Comparison of ENCODE assay signal across 26 cellular contexts in genomic region chr12:93712204-93712603, GRCh38. TPM values are rescaled to one million over a fixed set of nuclear protein-coding genes. Genes with fewer than 3 reads are reported as not detected.
DNase-seq lines count a peak whose midpoint lies in the region; ATAC-seq, FAIRE-seq and TF ChIP-seq lines count a peak whose summit lies in the region.
"Had no signal": no experiment of that assay in that cellular context is flagged by ENCODE, and none has a peak within 500 bp of the region (broad histone marks: within the 10 kb centered on the region; RNA-seq: fewer than 3 reads in every experiment).

No MANE protein-coding gene starts in this region.

- no peaks in the 10 kb centered on the region for H3K4me1 Mint-ChIP-seq in activated T-cell treated with anti-CD3 and anti-CD28 coated beads, Interleukin-2, amount 50 U/mL, for 72 hours (ENCODE audit: low read depth)
- peaks cover 4% of the 10 kb centered on the region for H3K4me1 Mint-ChIP-seq in activated T-cell treated with anti-CD3 and anti-CD28 coated beads, Interleukin-2, amount 50 U/mL, for 24 hours (ENCODE audit: low read depth)
- H3K4me1 Mint-ChIP-seq in osteocyte (ENCODE audit: unreplicated experiment), result no peaks in the 10 kb centered on the region
- H3K4me1 Mint-ChIP-seq: B cell had no signal

- peaks cover 8 to 11% of the 10 kb centered on the region in 2 donors for H3K9me3 Mint-ChIP-seq in activated T-cell treated with anti-CD3 and anti-CD28 coated beads, Interleukin-2, amount 50 U/mL, for 72 hours
- peaks cover 19% of the 10 kb centered on the region for H3K9me3 Mint-ChIP-seq in activated T-cell treated with anti-CD3 and anti-CD28 coated beads, Interleukin-2, amount 50 U/mL, for 24 hours
- peaks cover 22% of the 10 kb centered on the region for H3K9me3 Mint-ChIP-seq in osteocyte (ENCODE audit: unreplicated experiment)

- BruUV-seq in PC-9 (replicated peaks; lab: Mats Ljungman, UMichigan), result no TSS peak

- H3K27me3 ChIP-seq in bronchial epithelial cell (ENCODE audit: control insufficient read depth, insufficient read depth, low read length), result no peaks in the 10 kb centered on the region
- no peaks in the 10 kb centered on the region for H3K27me3 ChIP-seq in right lobe of liver
- H3K27me3 ChIP-seq in thoracic aorta (replicated peaks; ENCODE audit: insufficient read depth), result no peaks in the 10 kb centered on the region
- H3K27me3 ChIP-seq in PC-9 (ENCODE audit: insufficient read depth, low read depth), result no peaks in the 10 kb centered on the region
- H3K27me3 ChIP-seq: ovary, stomach had no signal

- H3K4me2 ChIP-seq in PC-9, result no peak overlapping the region
- H3K4me2 ChIP-seq: KMS-11 had no signal

- no peaks in the 10 kb centered on the region for H3K27me3 Mint-ChIP-seq in activated T-cell treated with anti-CD3 and anti-CD28 coated beads, Interleukin-2, amount 50 U/mL, for 72 hours (ENCODE audit: low read depth)
- H3K27me3 Mint-ChIP-seq in activated T-cell treated with anti-CD3 and anti-CD28 coated beads, Interleukin-2, amount 50 U/mL, for 24 hours, result no peaks in the 10 kb centered on the region
- H3K27me3 Mint-ChIP-seq in osteocyte (ENCODE audit: unreplicated experiment), result no peaks in the 10 kb centered on the region
- H3K27me3 Mint-ChIP-seq: activated CD4-positive, alpha-beta T cell treated with anti-CD3 and anti-CD28 coated beads for 36 hours; B cell; dendritic cell treated with granulocyte-macrophage colony-stimulating factor and Interleukin-4, amounts not matched to agents 40 ng/mL and 50 ng/mL, for 4 days; natural killer cell treated with Interleukin-12 subunit alpha and Interleukin-12 subunit beta and Interleukin-15 and Interleukin-18, amount 100 ng/mL, for 72 hours had no signal

- no peak overlapping the region for H3K4me3 ChIP-seq in bronchial epithelial cell (ENCODE audit: low read depth, low read length)
- no peak overlapping the region for H3K4me3 ChIP-seq in right lobe of liver
- H3K4me3 ChIP-seq in thoracic aorta, result no peak overlapping the region
- H3K4me3 ChIP-seq in PC-9, result no peak overlapping the region
- H3K4me3 ChIP-seq: ovary, stomach had no signal

- H3K36me3 ChIP-seq in bronchial epithelial cell (ENCODE audit: control insufficient read depth, insufficient read depth, low read length), result no peaks in the 10 kb centered on the region
- H3K36me3 ChIP-seq in right lobe of liver, result no peaks in the 10 kb centered on the region
- H3K36me3 ChIP-seq in thoracic aorta, result no peaks in the 10 kb centered on the region
- H3K36me3 ChIP-seq in PC-9 (ENCODE audit: low read depth), result no peaks in the 10 kb centered on the region
- H3K36me3 ChIP-seq: ovary, stomach had no signal

- TF ChIP-seq CTCF in bronchial epithelial cell (IDR thresholded peaks at IDR 0.05; ENCODE audit: insufficient read depth, low read length, severe bottlenecking) (no peak), right lobe of liver (IDR thresholded peaks at IDR 0.05) (no peak), thoracic aorta (IDR thresholded peaks at IDR 0.05) (no peak), osteocyte (IDR thresholded peaks at IDR 0.05) (no peak), PC-9 (conservative IDR thresholded peaks at IDR 0.05) (no peak)

- no peaks in the 10 kb centered on the region for H4K20me1 ChIP-seq in PC-9 (ENCODE audit: insufficient read depth)

- H3K4me3 Mint-ChIP-seq in activated T-cell treated with anti-CD3 and anti-CD28 coated beads, Interleukin-2, amount 50 U/mL, for 72 hours, result no peak overlapping the region
- H3K4me3 Mint-ChIP-seq in activated T-cell treated with anti-CD3 and anti-CD28 coated beads, Interleukin-2, amount 50 U/mL, for 24 hours, result no peak overlapping the region
- no peak overlapping the region for H3K4me3 Mint-ChIP-seq in osteocyte (ENCODE audit: unreplicated experiment)
- H3K4me3 Mint-ChIP-seq: activated CD4-positive, alpha-beta T cell treated with anti-CD3 and anti-CD28 coated beads for 36 hours; B cell; dendritic cell treated with granulocyte-macrophage colony-stimulating factor and Interleukin-4, amounts not matched to agents 40 ng/mL and 50 ng/mL, for 4 days; natural killer cell treated with Interleukin-12 subunit alpha and Interleukin-12 subunit beta and Interleukin-15 and Interleukin-18, amount 100 ng/mL, for 72 hours had no signal

- no peaks in the 10 kb centered on the region for H3F3A ChIP-seq in PC-9 (ENCODE audit: insufficient read depth, low read depth)

- H3K27ac ChIP-seq in right lobe of liver (peak overlapping the region in 1 of 3 donors; percentile 18), thoracic aorta (peak overlapping the region; percentile 71 to 80), PC-9 (no peak overlapping the region)
- H3K27ac ChIP-seq: KMS-11, ovary had no signal

- POLR2A ChIA-PET in PC-9 (lab: Charles Lee; ENCODE audit: unreplicated experiment), result no interaction called here

- H2AFZ ChIP-seq in PC-9, result no peak overlapping the region

- no peaks in the 10 kb centered on the region for H3K79me2 ChIP-seq in PC-9 (ENCODE audit: low read depth)

- no peaks in the 10 kb centered on the region for H3K9me3 ChIP-seq in right lobe of liver
- peaks cover 11% of the 10 kb centered on the region for H3K9me3 ChIP-seq in thoracic aorta
- peaks cover 5% of the 10 kb centered on the region; the same call in 1 of the 2 replicates for H3K9me3 ChIP-seq in PC-9 (ENCODE audit: insufficient read depth, low read depth)
- H3K9me3 ChIP-seq: ovary had no signal

- ATAC-seq in activated T-cell treated with anti-CD3 and anti-CD28 coated beads, Interleukin-2, amount 50 U/mL, for 72 hours (replicated peaks in 1 of 2), result no peak
- peak; percentile 44 to 81 (median 74) for ATAC-seq in right lobe of liver
- ATAC-seq in thoracic aorta (ENCODE audit: insufficient number of reproducible peaks, low FRiP score, low read depth), result no peak
- ATAC-seq in GM18519 (IDR thresholded peaks at IDR 0.05; ENCODE audit: low FRiP score, unreplicated experiment), result no peak
- ATAC-seq: activated CD4-positive, alpha-beta T cell treated with anti-CD3 and anti-CD28 coated beads for 36 hours; natural killer cell treated with Interleukin-12 subunit alpha and Interleukin-12 subunit beta and Interleukin-15 and Interleukin-18, amount 100 ng/mL, for 72 hours; SK-N-SH treated with all-trans-retinoic acid at 6 μM for 48 hours had no signal

- peaks cover 17 to 19% of the 10 kb centered on the region in 2 donors for H3K36me3 Mint-ChIP-seq in activated T-cell treated with anti-CD3 and anti-CD28 coated beads, Interleukin-2, amount 50 U/mL, for 72 hours (ENCODE audit: insufficient read depth in 2 of 2)
- H3K36me3 Mint-ChIP-seq in activated T-cell treated with anti-CD3 and anti-CD28 coated beads, Interleukin-2, amount 50 U/mL, for 24 hours (ENCODE audit: low read depth), result peaks cover 23% of the 10 kb centered on the region
- H3K36me3 Mint-ChIP-seq in osteocyte (ENCODE audit: unreplicated experiment), result peaks cover 9% of the 10 kb centered on the region

- peak overlapping the region; percentile 35 for H3K27ac Mint-ChIP-seq in activated T-cell treated with anti-CD3 and anti-CD28 coated beads, Interleukin-2, amount 50 U/mL, for 72 hours
- no peak overlapping the region for H3K27ac Mint-ChIP-seq in activated T-cell treated with anti-CD3 and anti-CD28 coated beads, Interleukin-2, amount 50 U/mL, for 24 hours
- no peak overlapping the region for H3K27ac Mint-ChIP-seq in osteocyte (ENCODE audit: unreplicated experiment)
- H3K27ac Mint-ChIP-seq: activated CD4-positive, alpha-beta T cell treated with anti-CD3 and anti-CD28 coated beads for 36 hours; B cell; dendritic cell treated with granulocyte-macrophage colony-stimulating factor and Interleukin-4, amounts not matched to agents 40 ng/mL and 50 ng/mL, for 4 days had no signal

- H3K9me2 ChIP-seq in PC-9 (ENCODE audit: insufficient read depth), result no peaks in the 10 kb centered on the region; the same call in 1 of the 2 replicates

- 32% methylated on average over 3 of the region's 3 CpGs for WGBS in right lobe of liver (ENCODE audit: insufficient coverage, low coverage, low lambda C conversion rate, missing lambda C conversion rate)

- no peak for TF ChIP-seq POLR2A in right lobe of liver (IDR thresholded peaks at IDR 0.05)

- FAIRE-seq in bronchial epithelial cell (lab: Jason Lieb, UNC), result no peak

- intact Hi-C loops in right lobe of liver (cut with DNase I) (no loop called here), PC-9 (cut with micrococcal nuclease; ENCODE audit: unreplicated experiment) (no loop called here)

- no peak for DNase-seq in activated T-cell treated with anti-CD3 and anti-CD28 coated beads, Interleukin-2, amount 50 U/mL, for 72 hours
- DNase-seq in activated T-cell treated with anti-CD3 and anti-CD28 coated beads, Interleukin-2, amount 50 U/mL, for 24 hours, result no peak
- peak; percentile 5 for DNase-seq in bronchial epithelial cell (ENCODE audit: low read depth)
- no peak for DNase-seq in right lobe of liver
- DNase-seq in thoracic aorta (ENCODE audit: low spot score), result no peak
- DNase-seq in osteocyte (ENCODE audit: extremely low spot score, unreplicated experiment), result no peak
- DNase-seq in PC-9, result no peak
- DNase-seq: activated CD4-positive, alpha-beta T cell treated with anti-CD3 and anti-CD28 coated beads for 36 hours; activated CD8-positive, alpha-beta memory T cell treated with anti-CD3 and anti-CD28 coated beads for 24 hours; activated naive CD4-positive, alpha-beta T cell treated with Interleukin-2 at 50 U/mL for 16 hours; activated T-cell treated with anti-CD3 and anti-CD28 coated beads, Interleukin-2, amount 50 U/mL, for 1 hour; amygdala; GOT3; head of caudate nucleus; MV-4-11; NCI-H1694; NCI-H774; ovary; stimulated activated CD8-positive, alpha-beta memory T cell treated with anti-CD3 and anti-CD28 coated beads, Interleukin-4, amount 100 ng/mL, for 48 hours; stomach had no signal

- CTCF ChIA-PET in PC-9 (lab: Charles Lee), result no interaction called here

- peaks cover 0 to 20% (median 3%) of the 10 kb centered on the region in 4 donors for H3K4me1 ChIP-seq in right lobe of liver
- peaks cover 27 to 42% of the 10 kb centered on the region in 2 donors for H3K4me1 ChIP-seq in thoracic aorta (ENCODE audit: control insufficient read depth in 1 of 2, low read depth in 2 of 2)
- H3K4me1 ChIP-seq in PC-9 (replicated peaks; ENCODE audit: insufficient read depth), result peaks cover 9% of the 10 kb centered on the region; the same call in 1 of the 2 replicates

RNA-seq across cellular contexts. Expression of gene CRADD, which starts 35.0 kb away (rescaled TPM):
- total RNA-seq in activated T-cell treated with anti-CD3 and anti-CD28 coated beads, Interleukin-2, amount 50 U/mL, for 72 hours, result 1 to 10 TPM; 8.6 to 9.1 TPM
- 11.8 and 15.4 TPM in 2 replicates for total RNA-seq in bronchial epithelial cell
- 10 to 100 TPM; 17.2 to 65.3 (median 30.8) TPM for total RNA-seq in right lobe of liver
- total RNA-seq in thoracic aorta, result 10 to 100 TPM; 33.0 to 57.9 TPM
- 12.7 and 13.8 TPM in 2 replicates for total RNA-seq in osteocyte
- 7.6 and 9.3 TPM in 2 replicates for total RNA-seq in PC-9 (2021)

Comparison
In these comparisons a context has a peak if more than half of its experiments do, and no peak if none do; other contexts are left out.
1. ATAC-seq: peak in right lobe of liver (4 of 4); none in activated T-cell treated with anti-CD3 and anti-CD28 coated beads, Interleukin-2, amount 50 U/mL, for 72 hours (0 of 2), thoracic aorta (single experiment) and GM18519 (single experiment).